Comparison of ENCODE assay signal across 20 cellular contexts in the genomic region with DNA sequence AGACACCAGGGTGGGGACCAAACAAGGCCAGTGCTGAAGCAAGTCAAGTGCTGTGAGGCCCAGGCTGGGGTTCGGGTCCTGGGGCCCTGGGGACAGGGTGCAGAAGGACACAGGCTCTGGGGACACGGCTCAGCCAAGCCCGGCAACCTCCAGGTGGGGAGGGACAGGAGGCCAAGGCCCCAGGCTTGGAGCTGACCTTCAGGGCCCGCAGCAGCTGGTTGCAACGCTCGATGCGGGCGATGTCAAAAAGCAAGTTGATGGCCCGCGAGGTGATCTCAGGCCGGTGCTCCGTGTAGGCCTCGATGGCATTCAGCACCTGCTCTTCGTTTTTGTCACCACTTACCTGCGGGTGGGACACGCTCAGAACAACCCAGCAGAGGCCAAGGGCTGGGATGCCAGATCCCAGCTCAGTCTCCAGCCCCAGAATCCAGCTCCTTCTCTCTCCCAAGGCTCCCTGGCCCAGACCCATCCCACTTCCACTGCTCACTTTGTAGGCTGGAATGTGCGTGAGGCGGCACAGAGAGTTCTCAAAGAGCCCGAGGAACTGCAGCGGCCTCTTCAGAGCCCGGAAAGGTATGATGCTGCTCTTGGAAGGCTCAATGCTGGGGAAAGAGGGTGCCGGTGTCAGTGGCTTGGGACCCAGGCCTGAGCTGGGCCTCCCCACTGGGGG.
"Had no signal": no experiment of that assay in that cellular context is flagged by ENCODE, and none has a peak within 500 bp of the region (broad histone marks: within the 10 kb centered on the region; RNA-seq: fewer than 3 reads in every experiment).

No MANE protein-coding gene starts in this region.

- H3K9me3 ChIP-seq: SK-N-SH had no signal

- H3K4me3 ChIP-seq: K562 had no signal

- H3K9ac ChIP-seq: KMS-11, SK-N-SH had no signal

- H3K27ac Mint-ChIP-seq: IgD-negative memory B cell had no signal

- H3K27ac ChIP-seq: HL-60, KMS-11 had no signal

- DNase-seq: Kasumi-1, MM.1S, NCI-H1092 treated with DMSO at 0.1 percent for 48 hours, NCI-H1436, NCI-H187, NCI-H2029, NCI-H2081 treated with DMSO at 0.1 percent for 48 hours, NCI-H2171, NCI-H226, NCI-H446, NCI-H510A, NCI-H524 treated with DMSO at 0.1 percent for 48 hours, NCI-H69, NCI-H774, SHP77, SK-N-SH had no signal

- H3K4me1 Mint-ChIP-seq: IgD-negative memory B cell had no signal

- ATAC-seq: K562 had no signal

- H3K27me3 Mint-ChIP-seq: IgD-negative memory B cell had no signal

- H3K4me3 Mint-ChIP-seq: IgD-negative memory B cell had no signal

- H3K9me3 Mint-ChIP-seq: IgD-negative memory B cell had no signal

- H3K4me2 ChIP-seq: KMS-11, SK-N-SH had no signal
